21 cellular contexts compared by ENCODE assay signal in the genomic region with DNA sequence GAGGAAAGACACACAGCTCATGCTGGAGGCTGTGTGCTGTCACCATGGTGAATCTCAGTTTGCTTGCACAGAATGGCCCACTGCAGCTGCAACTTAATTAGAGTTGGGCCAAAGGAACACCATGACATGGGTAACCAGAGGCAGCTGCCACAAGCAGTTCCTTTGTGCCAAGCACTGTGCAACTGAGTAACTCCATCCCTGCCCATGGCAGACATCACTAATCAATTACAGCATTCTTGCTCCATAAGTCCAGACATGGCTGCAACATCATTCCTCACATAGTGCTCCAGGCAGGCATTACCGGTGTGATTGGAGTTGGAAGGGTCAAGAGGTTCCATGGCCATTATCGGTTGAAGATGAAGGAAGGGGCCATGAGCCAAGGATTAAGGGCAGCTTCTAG.
"Had no signal": no experiment of that assay in that cellular context is flagged by ENCODE, and none has a peak within 500 bp of the region (broad histone marks: within the 10 kb centered on the region; RNA-seq: fewer than 3 reads in every experiment).

No MANE protein-coding gene starts in this region.

- DNase-seq: Kasumi-1, MM.1S, NCI-H1092 treated with DMSO at 0.1 percent for 48 hours, NCI-H1436, NCI-H187, NCI-H2029, NCI-H2081 treated with DMSO at 0.1 percent for 48 hours, NCI-H2171, NCI-H226, NCI-H446, NCI-H510A, NCI-H524 treated with DMSO at 0.1 percent for 48 hours, NCI-H69, PC-3, SHP77, SK-N-SH, SW 1271, T-cell had no signal

- H3K9ac ChIP-seq: KMS-11, SK-N-SH had no signal

- H3K9me3 Mint-ChIP-seq: T-helper 1 cell treated with Interleukin-12 subunit alpha and Interleukin-12 subunit beta and Interleukin-4 antibody, amounts not matched to agents 30 μg/mL and 1 μg/mL, for 36 hours had no signal

- H3K4me2 ChIP-seq: KMS-11, SK-N-SH had no signal

- H3K4me3 Mint-ChIP-seq: T-cell; T-helper 1 cell treated with Interleukin-12 subunit alpha and Interleukin-12 subunit beta and Interleukin-4 antibody, amounts not matched to agents 30 μg/mL and 1 μg/mL, for 36 hours had no signal

- H3K27ac ChIP-seq: KMS-11, RWPE1 had no signal

- H3K4me1 Mint-ChIP-seq: T-cell had no signal

- H3K27ac Mint-ChIP-seq: T-cell; T-helper 1 cell treated with Interleukin-12 subunit alpha and Interleukin-12 subunit beta and Interleukin-4 antibody, amounts not matched to agents 30 μg/mL and 1 μg/mL, for 36 hours had no signal

- H3K36me3 Mint-ChIP-seq: T-cell had no signal

- H3K9me3 ChIP-seq: SK-N-SH had no signal
